Comparison of ENCODE assay signal across 8 cellular contexts in the genomic region with DNA sequence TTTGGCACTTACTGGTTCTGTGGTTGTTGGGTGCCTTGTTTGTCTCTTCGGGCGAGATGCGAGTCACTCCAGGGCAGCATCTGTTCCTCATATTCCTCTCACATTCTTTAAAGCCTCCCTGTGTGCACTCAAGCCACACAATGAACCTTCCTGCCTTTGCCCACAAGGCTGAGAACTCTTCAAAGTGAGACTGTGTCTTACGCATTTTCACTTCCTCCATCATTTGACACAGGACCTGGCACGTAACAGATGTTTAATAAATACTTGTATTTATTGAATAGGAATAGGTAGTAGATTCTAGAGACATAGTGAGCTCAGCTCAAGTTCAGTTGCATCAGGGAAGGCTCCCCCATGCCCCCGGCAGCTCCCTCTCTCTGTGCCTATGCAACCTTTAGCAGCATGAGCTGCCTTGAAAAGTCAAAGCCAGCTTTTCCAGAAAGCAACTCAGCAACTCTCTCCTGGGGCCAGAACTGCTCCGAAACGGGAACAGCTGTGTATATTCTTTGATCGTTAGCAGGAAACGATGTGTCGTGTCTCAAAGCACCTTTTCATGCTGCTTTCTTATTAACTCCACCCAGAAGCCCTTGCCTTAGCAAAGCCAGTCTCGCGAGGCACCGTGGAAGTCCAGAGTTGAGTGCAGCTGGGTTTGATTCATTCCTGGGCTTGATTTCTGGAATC.
DNase-seq lines count a peak whose midpoint lies in the region; ATAC-seq and TF ChIP-seq lines count a peak whose summit lies in the region.

No MANE protein-coding gene starts in this region.

- no peak for TF ChIP-seq EP300 in SK-N-SH (IDR thresholded peaks at IDR 0.05; ENCODE audit: borderline replicate concordance in 1 of 2, low read depth in 1 of 2, low read length in 1 of 2)

- intact Hi-C loops in dorsolateral prefrontal cortex (cut with DNase I), result no loop called here

- CTCF ChIA-PET in SK-N-SH (lab: Yijun Ruan, JAX), result no interaction called here

- H3K27me3 ChIP-seq in SK-N-SH (ENCODE audit: insufficient read depth) (no peaks in the 10 kb centered on the region), dorsolateral prefrontal cortex (no peaks in the 10 kb centered on the region), WERI-Rb-1 (ENCODE audit: insufficient read depth, low read depth, severe bottlenecking) (no peaks in the 10 kb centered on the region)

- H3K4me2 ChIP-seq in SK-N-SH, result peak overlapping the region; percentile 47; the same call in 1 of the 2 replicates

- no peaks in the 10 kb centered on the region for H3K36me3 ChIP-seq in SK-N-SH (replicated peaks in 1 of 2; ENCODE audit: control insufficient read depth in 1 of 2, insufficient read depth in 2 of 2, low read length in 1 of 2)
- no peaks in the 10 kb centered on the region for H3K36me3 ChIP-seq in WERI-Rb-1

- WGBS in SK-N-SH (ENCODE audit: low lambda C conversion rate), result 74% methylated on average over 14 of the region's 14 CpGs

- H3K27ac Mint-ChIP-seq in osteocyte (ENCODE audit: unreplicated experiment), result peak overlapping the region; percentile 60

- no peaks in the 10 kb centered on the region for H3K9me2 ChIP-seq in SK-N-SH

- H3K36me3 Mint-ChIP-seq in osteocyte (ENCODE audit: unreplicated experiment), result no peaks in the 10 kb centered on the region

- H3K4me3 Mint-ChIP-seq in osteocyte (ENCODE audit: unreplicated experiment), result peak overlapping the region; percentile 8

- peak; percentile 44 for DNase-seq in AG09309 (ENCODE audit: low read depth)
- no peak for DNase-seq in SK-N-SH
- DNase-seq in dorsolateral prefrontal cortex, result no peak
- DNase-seq in osteocyte (ENCODE audit: extremely low spot score, unreplicated experiment), result no peak
- DNase-seq in WERI-Rb-1, result no peak
- no peak for DNase-seq in NCI-H1105 treated with DMSO at 0.1 percent for 48 hours (lab: John Stamatoyannopoulos, UW)

- no peak overlapping the region; the same call in 1 of the 2 replicates for H3K9ac ChIP-seq in SK-N-SH

- H3K27me3 Mint-ChIP-seq in osteocyte (ENCODE audit: unreplicated experiment), result no peaks in the 10 kb centered on the region

- H3K4me3 ChIP-seq in AG09309 (ENCODE audit: control insufficient read depth, low read depth, low read length) (no peak overlapping the region), SK-N-SH (ENCODE audit: low read depth in 2 of 2, low read length in 1 of 2) (no peak overlapping the region), dorsolateral prefrontal cortex (peak overlapping the region in 2 of 59 donors; percentile 1 to 13), WERI-Rb-1 (ENCODE audit: low read depth, low read length) (no peak overlapping the region)

- H4K20me1 ChIP-seq in SK-N-SH (ENCODE audit: insufficient read depth), result no peaks in the 10 kb centered on the region

- no peak for TF ChIP-seq RAD21 in SK-N-SH (IDR thresholded peaks at IDR 0.05; ENCODE audit: low read length)

- peak; percentile 95 for ATAC-seq in GM18909 (IDR thresholded peaks at IDR 0.05; ENCODE audit: poor library complexity, unreplicated experiment)
- ATAC-seq in HG03097 (IDR thresholded peaks at IDR 0.05; ENCODE audit: low FRiP score, unreplicated experiment), result peak; percentile 83

- peaks cover 6 to 33% of the 10 kb centered on the region in 2 experiments; a peak in 3 of 4 replicates for H3K4me1 ChIP-seq in SK-N-SH (ENCODE audit: control insufficient read depth in 1 of 2, insufficient read depth in 2 of 2, low read depth in 1 of 2, low read length in 1 of 2)

- POLR2A ChIA-PET in SK-N-SH (lab: Yijun Ruan, JAX), result no interaction called here

- peak overlapping the region; percentile 36 to 65; a peak in 3 of 4 replicates for H3K27ac ChIP-seq in SK-N-SH (ENCODE audit: low read depth in 2 of 2, low read length in 1 of 2)
- H3K27ac ChIP-seq in dorsolateral prefrontal cortex, result peak overlapping the region in 41 of 59 donors; percentile 1 to 78 (median 49)
- no peak overlapping the region for H3K27ac ChIP-seq in WERI-Rb-1

- no peaks in the 10 kb centered on the region for H3K9me3 ChIP-seq in SK-N-SH
- H3K9me3 ChIP-seq in WERI-Rb-1 (ENCODE audit: severe bottlenecking), result no peaks in the 10 kb centered on the region

- peaks cover 11% of the 10 kb centered on the region for H3F3A ChIP-seq in SK-N-SH (replicated peaks; ENCODE audit: insufficient read depth)

- H3K79me2 ChIP-seq in SK-N-SH (ENCODE audit: insufficient read depth), result no peaks in the 10 kb centered on the region

- TF ChIP-seq CTCF in AG09309 (IDR thresholded peaks at IDR 0.05; ENCODE audit: control insufficient read depth, insufficient read depth, low read depth, low read length, missing control alignments) (no peak), SK-N-SH (IDR thresholded peaks at IDR 0.05) (no peak), dorsolateral prefrontal cortex (IDR thresholded peaks at IDR 0.05 in 54 of 56, conservative IDR thresholded peaks at IDR 0.05 in 2 of 56; ENCODE audit: low read depth in 1 of 56, partially characterized antibody in 56 of 56) (no peak), osteocyte (IDR thresholded peaks at IDR 0.05) (no peak), WERI-Rb-1 (IDR thresholded peaks at IDR 0.05; ENCODE audit: low read depth, low read length) (no peak)

- H2AFZ ChIP-seq in SK-N-SH (ENCODE audit: low read depth), result no peak overlapping the region

- peaks cover 43% of the 10 kb centered on the region for H3K4me1 Mint-ChIP-seq in osteocyte (ENCODE audit: unreplicated experiment)

- no peaks in the 10 kb centered on the region for H3K9me3 Mint-ChIP-seq in osteocyte (ENCODE audit: unreplicated experiment)

TF ChIP-seq in SK-N-SH, 30 proteins besides CTCF, POLR2A, EP300 and RAD21:
- TF ChIP-seq TCF12 (IDR thresholded peaks at IDR 0.05) (peak; percentile 66), JUND (IDR thresholded peaks at IDR 0.05) (no peak)
